Comparison of ENCODE assay signal across 8 cellular contexts in genomic region chr10:84329986-84330651, GRCh38. TPM values are rescaled to one million over a fixed set of nuclear protein-coding genes. Genes with fewer than 3 reads are reported as not detected.
DNase-seq lines count a peak whose midpoint lies in the region; ATAC-seq, FAIRE-seq and TF ChIP-seq lines count a peak whose summit lies in the region.

No MANE protein-coding gene starts in this region.

- no peaks in the 10 kb centered on the region for H3K9me3 Mint-ChIP-seq in neural crest cell

- H3K27me3 ChIP-seq in BE2C (no peaks in the 10 kb centered on the region), adipocyte (replicated peaks; ENCODE audit: control insufficient read depth, insufficient read depth, low read length) (no peaks in the 10 kb centered on the region)

- DNase-seq in BE2C (no peak), GM19239 (ENCODE audit: insufficient read length, low spot score) (peak; percentile 35), adipocyte (ENCODE audit: low read depth) (no peak), neural crest cell (ENCODE audit: low read depth, low spot score) (no peak), nucleus accumbens (lab: John Stamatoyannopoulos, UW) (no peak), glomerular visceral epithelial cell (ENCODE audit: extremely low spot score) (no peak), T1000 (lab: John Stamatoyannopoulos, UW) (no peak)

- peak; percentile 93 for FAIRE-seq in GM19239 (lab: Jason Lieb, UNC)

- H3K4me1 Mint-ChIP-seq in neural crest cell, result peaks cover 47% of the 10 kb centered on the region

- H3K36me3 ChIP-seq in BE2C (0 out of 2 replicates have a peak, but pooled peaks cover 2% of the 10 kb centered on the region), adipocyte (ENCODE audit: control insufficient read depth, insufficient read depth, low read length, severe bottlenecking) (no peaks in the 10 kb centered on the region)

- H3K4me3 Mint-ChIP-seq in neural crest cell, result peak overlapping the region; percentile 97

- H3K27me3 Mint-ChIP-seq in neural crest cell (ENCODE audit: low read depth), result no peaks in the 10 kb centered on the region

- peak overlapping the region; percentile 87 for H3K4me3 ChIP-seq in BE2C (ENCODE audit: low read depth, low read length)
- peak overlapping the region; percentile 94 for H3K4me3 ChIP-seq in adipocyte (ENCODE audit: low read length)

- H3K27ac Mint-ChIP-seq in neural crest cell (ENCODE audit: unreplicated experiment), result no peak overlapping the region

- peak overlapping the region; percentile 95 for H3K9ac ChIP-seq in adipocyte (ENCODE audit: low read length)

- no peaks in the 10 kb centered on the region for H3K9me3 ChIP-seq in BE2C
- no peaks in the 10 kb centered on the region for H3K9me3 ChIP-seq in adipocyte (ENCODE audit: control insufficient read depth, low read length)

- no peaks in the 10 kb centered on the region for H3K36me3 Mint-ChIP-seq in neural crest cell (ENCODE audit: low read depth)

- H3K4me1 ChIP-seq in BE2C, result no peaks in the 10 kb centered on the region; the same call in 1 of the 2 replicates
- peaks cover 16% of the 10 kb centered on the region for H3K4me1 ChIP-seq in adipocyte (ENCODE audit: control insufficient read depth, insufficient read depth, low read length)

- peak; percentile 71 for ATAC-seq in HG03175 (IDR thresholded peaks at IDR 0.05; ENCODE audit: unreplicated experiment)

- no peak for TF ChIP-seq CTCF in BE2C (IDR thresholded peaks at IDR 0.05; ENCODE audit: low read depth, low read length)
- TF ChIP-seq CTCF in neural crest cell (conservative IDR thresholded peaks at IDR 0.05), result no peak

RNA-seq across cellular contexts. Expression of gene CCSER2, which starts 1.7 kb away (rescaled TPM):
- 7.6 TPM for polyA plus RNA-seq in BE2C (2012; ENCODE audit: insufficient read depth, insufficient read length, low read depth)
- total RNA-seq in neural crest cell, result 37.5 and 47.4 TPM in 2 replicates
